12 cellular contexts compared by ENCODE assay signal in the genomic region with DNA sequence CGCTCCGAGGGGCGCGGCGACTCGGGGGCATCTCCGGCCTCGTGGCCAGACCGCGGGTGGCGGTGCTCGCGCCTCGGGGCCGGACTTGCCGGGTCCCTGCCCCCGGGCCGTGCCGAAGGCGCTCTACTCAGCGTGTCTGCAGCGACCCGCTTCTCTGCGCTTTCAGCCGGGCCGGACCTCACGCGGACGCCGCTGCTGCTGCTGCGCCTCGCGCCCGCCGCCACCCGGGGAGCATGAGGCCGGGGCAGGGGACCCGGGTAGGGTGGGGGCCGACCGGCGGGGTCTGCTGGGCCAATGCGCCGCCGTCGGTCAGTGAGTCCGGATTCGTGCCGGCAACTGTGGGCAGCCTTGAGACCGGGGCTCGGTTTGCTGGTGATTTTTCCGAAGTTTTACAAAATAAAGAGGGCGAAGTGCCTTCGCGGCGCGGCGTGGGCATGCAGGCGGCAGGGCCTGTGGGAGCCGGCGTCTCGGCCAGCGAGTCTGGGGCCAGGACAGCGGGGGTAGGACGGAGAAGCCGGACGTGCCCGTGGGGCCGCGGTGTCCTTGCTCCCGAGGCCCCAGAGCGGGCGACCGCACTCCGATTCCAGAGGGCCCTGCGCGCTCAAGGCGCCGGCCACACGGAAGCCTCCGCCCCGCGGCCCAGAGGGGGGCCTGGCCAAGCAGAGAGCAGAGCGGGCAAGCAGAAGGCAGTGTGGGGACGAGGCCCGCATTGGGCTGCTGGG. TPM values are rescaled to one million over a fixed set of nuclear protein-coding genes. Genes with fewer than 3 reads are reported as not detected.
DNase-seq lines count a peak whose midpoint lies in the region; ATAC-seq and TF ChIP-seq lines count a peak whose summit lies in the region.
"Had no signal": no experiment of that assay in that cellular context is flagged by ENCODE, and none has a peak within 500 bp of the region (broad histone marks: within the 10 kb centered on the region; RNA-seq: fewer than 3 reads in every experiment).

No MANE protein-coding gene starts in this region.

- no peaks in the 10 kb centered on the region for H3K9me3 ChIP-seq in right lobe of liver
- no peaks in the 10 kb centered on the region for H3K9me3 ChIP-seq in thoracic aorta
- H3K9me3 ChIP-seq: adrenal gland had no signal

- H3K27me3 ChIP-seq in right lobe of liver (peaks cover 12 to 14% of the 10 kb centered on the region in 2 donors), thoracic aorta (replicated peaks; ENCODE audit: insufficient read depth) (peaks cover 9% of the 10 kb centered on the region)
- H3K27me3 ChIP-seq: BLaER1 had no signal

- no peaks in the 10 kb centered on the region for H3K36me3 Mint-ChIP-seq in activated CD4-positive, alpha-beta T cell treated with anti-CD3 and anti-CD28 coated beads, Interleukin-2, amount 10 ng/mL, durations not matched to agents 24 days and 14 days (ENCODE audit: low read depth)
- no peaks in the 10 kb centered on the region for H3K36me3 Mint-ChIP-seq in activated CD4-positive, alpha-beta T cell treated with anti-CD3 and anti-CD28 coated beads, Interleukin-2, amount 10 ng/mL, durations not matched to agents 7 days and 5 days (ENCODE audit: low read depth)

- WGBS in right lobe of liver (ENCODE audit: insufficient coverage, low coverage, low lambda C conversion rate, missing lambda C conversion rate) = 0% methylated on average over 2 of the region's 85 CpGs

- no peak for DNase-seq in activated CD4-positive, alpha-beta T cell treated with anti-CD3 and anti-CD28 coated beads, Interleukin-2, amount 10 ng/mL, durations not matched to agents 24 days and 14 days
- no peak for DNase-seq in activated CD4-positive, alpha-beta T cell treated with anti-CD3 and anti-CD28 coated beads, Interleukin-2, amount 10 ng/mL, durations not matched to agents 7 days and 5 days
- peak; percentile 43 for DNase-seq in astrocyte of the hippocampus (ENCODE audit: low read depth, low spot score)
- peak in 1 of 3 donors; percentile 22 for DNase-seq in right lobe of liver
- DNase-seq in thoracic aorta (ENCODE audit: low spot score) = no peak
- no peak for DNase-seq in NCI-H510A treated with DMSO at 0.1 percent for 48 hours (lab: John Stamatoyannopoulos, UW)
- DNase-seq: NCI-H1694 had no signal

- H3K27ac Mint-ChIP-seq in activated CD4-positive, alpha-beta T cell treated with anti-CD3 and anti-CD28 coated beads, Interleukin-2, amount 10 ng/mL, durations not matched to agents 24 days and 14 days = no peak overlapping the region
- H3K27ac Mint-ChIP-seq in activated CD4-positive, alpha-beta T cell treated with anti-CD3 and anti-CD28 coated beads, Interleukin-2, amount 10 ng/mL, durations not matched to agents 7 days and 5 days = no peak overlapping the region
- H3K27ac Mint-ChIP-seq: T-helper 1 cell treated with Interleukin-12 subunit alpha and Interleukin-12 subunit beta and Interleukin-4 antibody, amounts not matched to agents 30 μg/mL and 1 μg/mL, for 36 hours had no signal

- H3K36me3 ChIP-seq in right lobe of liver (no peaks in the 10 kb centered on the region), thoracic aorta (no peaks in the 10 kb centered on the region)
- H3K36me3 ChIP-seq: adrenal gland, BLaER1 had no signal

- peak overlapping the region; percentile 37 for H3K4me3 Mint-ChIP-seq in activated CD4-positive, alpha-beta T cell treated with anti-CD3 and anti-CD28 coated beads, Interleukin-2, amount 10 ng/mL, durations not matched to agents 24 days and 14 days
- no peak overlapping the region for H3K4me3 Mint-ChIP-seq in activated CD4-positive, alpha-beta T cell treated with anti-CD3 and anti-CD28 coated beads, Interleukin-2, amount 10 ng/mL, durations not matched to agents 7 days and 5 days

- H3K4me1 ChIP-seq in right lobe of liver = peaks cover 0 to 15% (median 0%) of the 10 kb centered on the region in 4 donors
- H3K4me1 ChIP-seq in thoracic aorta (ENCODE audit: control insufficient read depth in 1 of 2, low read depth in 2 of 2) = peaks cover 5 to 20% of the 10 kb centered on the region in 2 donors
- H3K4me1 ChIP-seq: BLaER1 had no signal

- POLR2A ChIA-PET in activated CD4-positive, alpha-beta T cell treated with anti-CD3 and anti-CD28 coated beads, Interleukin-2, amount 10 ng/mL, durations not matched to agents 7 days and 5 days (lab: Charles Lee) = no interaction called here

- TF ChIP-seq POLR2A in right lobe of liver (IDR thresholded peaks at IDR 0.05) = no peak

- ATAC-seq in right lobe of liver = peak in 2 of 4 donors; percentile 28 to 29
- ATAC-seq in thoracic aorta (ENCODE audit: insufficient number of reproducible peaks, low FRiP score, low read depth) = no peak
- ATAC-seq in HG03439 (IDR thresholded peaks at IDR 0.05; ENCODE audit: unreplicated experiment) = no peak
- no peak for ATAC-seq in HG03045 (IDR thresholded peaks at IDR 0.05; ENCODE audit: unreplicated experiment)

- H3K4me1 Mint-ChIP-seq in activated CD4-positive, alpha-beta T cell treated with anti-CD3 and anti-CD28 coated beads, Interleukin-2, amount 10 ng/mL, durations not matched to agents 24 days and 14 days = peaks cover 9% of the 10 kb centered on the region
- H3K4me1 Mint-ChIP-seq in activated CD4-positive, alpha-beta T cell treated with anti-CD3 and anti-CD28 coated beads, Interleukin-2, amount 10 ng/mL, durations not matched to agents 7 days and 5 days = peaks cover 7% of the 10 kb centered on the region

- no peak for TF ChIP-seq CTCF in right lobe of liver (IDR thresholded peaks at IDR 0.05)
- TF ChIP-seq CTCF in thoracic aorta (IDR thresholded peaks at IDR 0.05) = no peak

- H3K27ac ChIP-seq in right lobe of liver = no peak overlapping the region
- H3K27ac ChIP-seq in thoracic aorta = no peak overlapping the region
- H3K27ac ChIP-seq: BLaER1 had no signal

- intact Hi-C loops in activated CD4-positive, alpha-beta T cell treated with anti-CD3 and anti-CD28 coated beads, Interleukin-2, amount 10 ng/mL, durations not matched to agents 24 days and 14 days (cut with micrococcal nuclease) = loop anchor here (1.0 to 5.0 kb wide), 2 partner anchors 38 to 488 kb away; a partner anchor contains a TSS
- intact Hi-C loops in right lobe of liver (cut with DNase I) = no loop called here

- CTCF ChIA-PET in activated CD4-positive, alpha-beta T cell treated with anti-CD3 and anti-CD28 coated beads, Interleukin-2, amount 10 ng/mL, durations not matched to agents 7 days and 5 days (lab: Charles Lee) = no interaction called here

- no peaks in the 10 kb centered on the region for H3K9me3 Mint-ChIP-seq in activated CD4-positive, alpha-beta T cell treated with anti-CD3 and anti-CD28 coated beads, Interleukin-2, amount 10 ng/mL, durations not matched to agents 24 days and 14 days
- H3K9me3 Mint-ChIP-seq in activated CD4-positive, alpha-beta T cell treated with anti-CD3 and anti-CD28 coated beads, Interleukin-2, amount 10 ng/mL, durations not matched to agents 7 days and 5 days = no peaks in the 10 kb centered on the region
- H3K9me3 Mint-ChIP-seq: T-helper 1 cell treated with Interleukin-12 subunit alpha and Interleukin-12 subunit beta and Interleukin-4 antibody, amounts not matched to agents 30 μg/mL and 1 μg/mL, for 36 hours had no signal

- peaks cover 74% of the 10 kb centered on the region for H3K27me3 Mint-ChIP-seq in activated CD4-positive, alpha-beta T cell treated with anti-CD3 and anti-CD28 coated beads, Interleukin-2, amount 10 ng/mL, durations not matched to agents 24 days and 14 days
- H3K27me3 Mint-ChIP-seq in activated CD4-positive, alpha-beta T cell treated with anti-CD3 and anti-CD28 coated beads, Interleukin-2, amount 10 ng/mL, durations not matched to agents 7 days and 5 days = peaks cover 76% of the 10 kb centered on the region

- H3K4me3 ChIP-seq in right lobe of liver (peak overlapping the region in 2 of 3 donors; percentile 11 to 33), thoracic aorta (peak overlapping the region; percentile 46)
- H3K4me3 ChIP-seq: BLaER1 had no signal

RNA-seq across cellular contexts. Expression of a gene that starts 0.7 kb away (rescaled TPM):
- not detected in 2 replicates for total RNA-seq in activated CD4-positive, alpha-beta T cell treated with anti-CD3 and anti-CD28 coated beads, Interleukin-2, amount 10 ng/mL, durations not matched to agents 24 days and 14 days
- total RNA-seq in activated CD4-positive, alpha-beta T cell treated with anti-CD3 and anti-CD28 coated beads, Interleukin-2, amount 10 ng/mL, durations not matched to agents 7 days and 5 days = not detected
- total RNA-seq in right lobe of liver = under 1 TPM in 3 of 6 experiments, not detected in 3; 0.07 to 0.12 (median 0.12) TPM
- total RNA-seq in thoracic aorta = not detected
